ENCODE assay signal across 8 cellular contexts in genomic region chr12:89390802-89391673, GRCh38. TPM values are rescaled to one million over a fixed set of nuclear protein-coding genes. Genes with fewer than 3 reads are reported as not detected.
DNase-seq lines count a peak whose midpoint lies in the region; ATAC-seq lines count a peak whose summit lies in the region.

No MANE protein-coding gene starts in this region.

- H3K27me3 ChIP-seq in adipocyte (replicated peaks; ENCODE audit: control insufficient read depth, insufficient read depth, low read length): no peaks in the 10 kb centered on the region

- H3K4me1 ChIP-seq in adipocyte (ENCODE audit: control insufficient read depth, insufficient read depth, low read length): peaks cover 28% of the 10 kb centered on the region

- H3K9me3 ChIP-seq in adipocyte (ENCODE audit: control insufficient read depth, low read length): no peaks in the 10 kb centered on the region

- H3K4me3 ChIP-seq in adipocyte (ENCODE audit: low read length): no peak overlapping the region

- no peaks in the 10 kb centered on the region for H3K36me3 ChIP-seq in adipocyte (ENCODE audit: control insufficient read depth, insufficient read depth, low read length, severe bottlenecking)

- no peak overlapping the region for H3K9ac ChIP-seq in adipocyte (ENCODE audit: low read length)

- peak; percentile 9 for DNase-seq in stimulated activated CD4-positive, alpha-beta T cell treated with anti-CD3 and anti-CD28 coated beads, Interleukin-15, amount 100 ng/mL, for 24 hours
- no peak for DNase-seq in stimulated activated CD4-positive, alpha-beta T cell treated with anti-CD3 and anti-CD28 coated beads, Interleukin-4, amount 100 ng/mL, for 24 hours
- DNase-seq in adipocyte (ENCODE audit: low read depth) (peak; percentile 51), left lobe of liver (ENCODE audit: low spot score) (peak; percentile 66), COR-L47 (lab: John Stamatoyannopoulos, UW) (no peak), HuH-7.5 (ENCODE audit: low spot score) (no peak)

- ATAC-seq in left lobe of liver (peak; percentile 73), GM21515 (IDR thresholded peaks at IDR 0.05; ENCODE audit: unreplicated experiment) (no peak), HG02763 (IDR thresholded peaks at IDR 0.05; ENCODE audit: unreplicated experiment) (no peak)

RNA-seq across cellular contexts. Expression of gene DUSP6, which starts 38.7 kb away (rescaled TPM):
- total RNA-seq in left lobe of liver: 31.5 TPM

Comparison
In these comparisons a context has a peak if more than half of its experiments do, and no peak if none do; other contexts are left out.
1. DNase-seq: peak in stimulated activated CD4-positive, alpha-beta T cell treated with anti-CD3 and anti-CD28 coated beads, Interleukin-15, amount 100 ng/mL, for 24 hours (single experiment), adipocyte (single experiment) and left lobe of liver (single experiment); none in stimulated activated CD4-positive, alpha-beta T cell treated with anti-CD3 and anti-CD28 coated beads, Interleukin-4, amount 100 ng/mL, for 24 hours (single experiment), COR-L47 (single experiment) and HuH-7.5 (single experiment).